In the genomic region with DNA sequence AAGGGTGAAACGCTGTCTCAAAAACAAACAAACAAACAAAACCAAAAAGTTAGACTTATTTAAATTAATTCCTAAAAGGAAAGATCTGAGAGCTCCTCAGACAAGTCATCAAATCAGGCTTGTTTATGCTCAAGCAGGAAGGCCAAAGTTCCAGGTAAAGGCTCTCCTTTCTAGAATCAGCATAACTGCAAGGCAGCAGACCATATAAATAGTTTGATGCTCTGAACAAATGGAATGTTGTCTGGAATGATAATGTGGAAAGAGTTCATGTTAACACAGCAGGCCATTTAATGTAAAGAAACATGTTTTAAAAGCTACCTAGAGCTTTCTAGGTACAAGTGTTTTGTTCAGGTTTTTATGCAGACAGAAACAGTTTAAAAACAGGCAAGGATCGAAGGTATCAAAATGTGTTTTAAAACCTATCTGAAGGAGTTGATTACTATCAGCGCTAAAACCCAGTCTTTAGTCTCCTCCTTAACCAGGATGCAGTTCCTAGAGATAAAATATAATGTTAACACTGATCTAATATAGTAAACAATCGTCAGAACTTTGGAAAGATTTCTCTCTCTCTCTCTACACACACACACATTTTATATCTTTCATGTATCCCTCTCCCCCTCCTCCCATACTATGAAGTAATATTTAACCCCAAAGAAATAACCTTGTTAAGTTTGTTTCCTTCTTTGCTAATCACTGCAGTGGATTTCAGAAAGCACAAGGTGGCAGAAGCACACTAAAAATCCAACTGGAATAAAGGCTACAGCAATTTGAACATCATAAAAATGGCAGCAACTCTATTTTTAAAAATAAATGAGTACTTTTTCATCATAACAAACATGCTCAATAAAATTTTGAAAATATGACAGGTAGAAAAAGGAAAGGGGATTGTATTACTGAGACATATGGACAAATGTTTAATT, we compare ENCODE assay signal across 8 cellular contexts.
DNase-seq lines count a peak whose midpoint lies in the region; ATAC-seq and TF ChIP-seq lines count a peak whose summit lies in the region.

No MANE protein-coding gene starts in this region.

- WGBS in mesendoderm (ENCODE audit: extremely low coverage, insufficient coverage, low lambda C conversion rate): no CpG with 5 or more reads among the region's 4 CpGs

- CTCF ChIA-PET in CD8-positive, alpha-beta memory T cell (lab: Charles Lee): no interaction called here

- H2BK5ac ChIP-seq in mesendoderm (ENCODE audit: low read length): no peak overlapping the region

- H3K9me3 ChIP-seq in CD8-positive, alpha-beta memory T cell (ENCODE audit: low read length): no peaks in the 10 kb centered on the region

- DNase-seq in NCI-H345 (lab: John Stamatoyannopoulos, UW) (peak; percentile 27), NCI-H345 treated with DMSO at 0.1 percent for 48 hours (lab: John Stamatoyannopoulos, UW; ENCODE audit: unreplicated experiment) (no peak), NCI-H1694 (lab: John Stamatoyannopoulos, UW) (peak; percentile 14), cardiac fibroblast (ENCODE audit: low read depth in 2 of 2) (peak; percentile 81 to 86), mesendoderm (peak; percentile 28), NCI-H510A (lab: John Stamatoyannopoulos, UW) (no peak)
- no peak for DNase-seq in CD8-positive, alpha-beta memory T cell

- TF ChIP-seq CTCF in cardiac fibroblast (IDR thresholded peaks at IDR 0.05; ENCODE audit: low read depth, low read length): peak; percentile 71

- H3K4me1 ChIP-seq in mesendoderm (ENCODE audit: control insufficient read depth, low read depth, low read length): no peaks in the 10 kb centered on the region
- no peaks in the 10 kb centered on the region for H3K4me1 ChIP-seq in CD8-positive, alpha-beta memory T cell (ENCODE audit: insufficient read depth, low read length)

- no peak overlapping the region for H2BK15ac ChIP-seq in mesendoderm (replicated peaks; ENCODE audit: low read depth)

- no peak overlapping the region for H3K56ac ChIP-seq in mesendoderm (ENCODE audit: low read length)

- no peak overlapping the region for H3K18ac ChIP-seq in mesendoderm (ENCODE audit: low read length)

- no peak overlapping the region for H3K4me2 ChIP-seq in mesendoderm (ENCODE audit: low read length)

- no peak overlapping the region for H3K9ac ChIP-seq in mesendoderm (ENCODE audit: low read length)

- no peaks in the 10 kb centered on the region for H3K79me1 ChIP-seq in mesendoderm (ENCODE audit: low read length)

- no peaks in the 10 kb centered on the region for H3K36me3 Mint-ChIP-seq in CD8-positive, alpha-beta memory T cell

- POLR2A ChIA-PET in CD8-positive, alpha-beta memory T cell (lab: Charles Lee): no interaction called here

- H3K27ac Mint-ChIP-seq in CD8-positive, alpha-beta memory T cell: no peak overlapping the region

- H2BK120ac ChIP-seq in mesendoderm (ENCODE audit: low read depth, low read length): no peak overlapping the region

- no peak overlapping the region for H3K4me3 Mint-ChIP-seq in CD8-positive, alpha-beta memory T cell

- no peaks in the 10 kb centered on the region for H3K9me3 Mint-ChIP-seq in CD8-positive, alpha-beta memory T cell

- no peaks in the 10 kb centered on the region for H3K4me1 Mint-ChIP-seq in CD8-positive, alpha-beta memory T cell

- no peak overlapping the region for H2AK5ac ChIP-seq in mesendoderm (ENCODE audit: low read length)

- no peak overlapping the region for H3K27ac ChIP-seq in mesendoderm (ENCODE audit: low read depth, low read length)
- H3K27ac ChIP-seq in CD8-positive, alpha-beta memory T cell (ENCODE audit: low read depth, low read length): no peak overlapping the region

- no peak for ATAC-seq in HG02798 (IDR thresholded peaks at IDR 0.05; ENCODE audit: poor library complexity, unreplicated experiment)

- no peaks in the 10 kb centered on the region for H3K27me3 Mint-ChIP-seq in CD8-positive, alpha-beta memory T cell

- no peak overlapping the region for H3K4ac ChIP-seq in mesendoderm (ENCODE audit: low read depth, low read length)

- H3K36me3 ChIP-seq in mesendoderm (ENCODE audit: control insufficient read depth, insufficient read depth, low read length): peaks cover 2% of the 10 kb centered on the region
- no peaks in the 10 kb centered on the region for H3K36me3 ChIP-seq in CD8-positive, alpha-beta memory T cell (ENCODE audit: insufficient read depth, low read length)

- H3K79me2 ChIP-seq in mesendoderm (ENCODE audit: control insufficient read depth, insufficient read depth, low read length): no peaks in the 10 kb centered on the region

- H4K8ac ChIP-seq in mesendoderm (ENCODE audit: low read depth, low read length): no peak overlapping the region

- H3K23ac ChIP-seq in mesendoderm (ENCODE audit: low read length): no peak overlapping the region

- H4K5ac ChIP-seq in mesendoderm (ENCODE audit: low read length): no peak overlapping the region

- H3K4me3 ChIP-seq in cardiac fibroblast (replicated peaks in 1 of 2; ENCODE audit: low read depth in 2 of 2, low read length in 2 of 2) (no peak overlapping the region), mesendoderm (ENCODE audit: low read length) (no peak overlapping the region)
- H3K4me3 ChIP-seq in CD8-positive, alpha-beta memory T cell (ENCODE audit: low read length): no peak overlapping the region

- no peaks in the 10 kb centered on the region for H3K27me3 ChIP-seq in mesendoderm (ENCODE audit: insufficient read depth, low read length, poor library complexity)
- no peaks in the 10 kb centered on the region for H3K27me3 ChIP-seq in CD8-positive, alpha-beta memory T cell (ENCODE audit: insufficient read depth, low read length, poor library complexity, severe bottlenecking)

Comparison
In these comparisons a context has a peak if more than half of its experiments do, and no peak if none do; other contexts are left out.
1. DNase-seq: peak in NCI-H345 (single experiment), NCI-H1694 (single experiment), cardiac fibroblast (2 of 2) and mesendoderm (single experiment); none in NCI-H345 treated with DMSO at 0.1 percent for 48 hours (single experiment), CD8-positive, alpha-beta memory T cell (0 of 5) and NCI-H510A (single experiment).